ENCODE assay signal across 27 cellular contexts in genomic region chr19:35278578-35279284, GRCh38. TPM values are rescaled to one million over a fixed set of nuclear protein-coding genes. Genes with fewer than 3 reads are reported as not detected.
"Had no signal": no experiment of that assay in that cellular context is flagged by ENCODE, and none has a peak within 500 bp of the region (broad histone marks: within the 10 kb centered on the region; RNA-seq: fewer than 3 reads in every experiment).

No MANE protein-coding gene starts in this region.

- H3K9me3 ChIP-seq: body of pancreas, left ventricle myocardium inferior, prostate gland, right atrium auricular region, tibial artery had no signal

- FAIRE-seq: endometrium, frontal cortex, keratinocyte had no signal

- H3K27me3 ChIP-seq: body of pancreas, right atrium auricular region had no signal

- DNase-seq: activated CD4-positive, alpha-beta T cell treated with anti-CD3 and anti-CD28 coated beads, Interleukin-2, amount 10 ng/mL, durations not matched to agents 24 days and 14 days; activated CD8-positive, alpha-beta T cell treated with anti-CD3 and anti-CD28 coated beads for 36 hours; activated naive CD4-positive, alpha-beta T cell treated with Interleukin-2 at 50 U/mL for 16 hours; activated naive CD8-positive, alpha-beta T cell treated with anti-CD3 and anti-CD28 coated beads, Interleukin-2, amount 10 ng/mL, durations not matched to agents 7 days and 5 days; activated T-cell treated with anti-CD3 and anti-CD28 coated beads, Interleukin-2, amount 50 U/mL, for 24 hours; body of pancreas; caudate nucleus; hypothalamus; left ventricle myocardium inferior; nephron progenitor cell; stimulated activated CD4-positive, alpha-beta T cell treated with anti-CD3 and anti-CD28 coated beads, Interleukin-2, amount 100 ng/mL, for 24 hours; stimulated activated naive CD4-positive, alpha-beta T cell treated with Interleukin-2 at 50 U/mL for 16 hours; T1000; tibial artery had no signal

- H3K27ac ChIP-seq: body of pancreas, left ventricle myocardium inferior, prostate gland, right atrium auricular region, tibial artery had no signal

- H3K4me1 ChIP-seq: prostate gland had no signal

- H3K4me3 ChIP-seq: body of pancreas, left ventricle myocardium inferior, prostate gland, right atrium auricular region, tibial artery had no signal

- ATAC-seq: activated CD8-positive, alpha-beta T cell treated with anti-CD3 and anti-CD28 coated beads for 36 hours; body of pancreas had no signal

RNA-seq across cellular contexts. Expression of gene HAMP, which starts 3.6 kb away (rescaled TPM):
- total RNA-seq: body of pancreas, frontal cortex, left ventricle myocardium inferior, myocyte, skeletal muscle tissue, subcutaneous adipose tissue, urinary bladder had no signal
- polyA plus RNA-seq: keratinocyte had no signal

RNA-seq across cellular contexts. Expression of gene MAG, which starts 13.2 kb away (rescaled TPM):
- total RNA-seq: activated CD4-positive, alpha-beta T cell treated with anti-CD3 and anti-CD28 coated beads, Interleukin-2, amount 10 ng/mL, durations not matched to agents 24 days and 14 days; frontal cortex; left ventricle myocardium inferior; myocyte; omental fat pad; right atrium auricular region; subcutaneous adipose tissue had no signal
- polyA plus RNA-seq: esophagus, keratinocyte had no signal

RNA-seq across cellular contexts. Expression of gene FAM187B, which starts 50.2 kb away (rescaled TPM):
- total RNA-seq: activated CD4-positive, alpha-beta T cell treated with anti-CD3 and anti-CD28 coated beads, Interleukin-2, amount 10 ng/mL, durations not matched to agents 24 days and 14 days; activated CD8-positive, alpha-beta T cell treated with anti-CD3 and anti-CD28 coated beads for 36 hours; activated naive CD8-positive, alpha-beta T cell treated with anti-CD3 and anti-CD28 coated beads, Interleukin-2, amount 10 ng/mL, durations not matched to agents 7 days and 5 days; activated T-helper 2 cell treated with anti-CD3 and anti-CD28 coated beads, Interferon-gamma antibody, Interleukin-2, Interleukin-4, amounts not matched to agents 10 μg/mL and 5 μg/mL and 100 μg/mL, durations not matched to agents 14 hours and 24 hours and 36 hours; body of pancreas; frontal cortex; left ventricle myocardium inferior; myocyte; omental fat pad; right atrium auricular region; skeletal muscle tissue; subcutaneous adipose tissue; T-helper 1 cell treated with Interleukin-12 subunit alpha and Interleukin-12 subunit beta and Interleukin-4 antibody, amounts not matched to agents 30 ng/mL and 1 ng/mL, for 36 hours; urinary bladder had no signal
- polyA plus RNA-seq: keratinocyte, urinary bladder had no signal
